8 cellular contexts compared by ENCODE assay signal in genomic region chr3:113051222-113051804, GRCh38.
DNase-seq lines count a peak whose midpoint lies in the region; ATAC-seq and TF ChIP-seq lines count a peak whose summit lies in the region.

No MANE protein-coding gene starts in this region.

- H3K4me2 ChIP-seq in osteoblast (ENCODE audit: insufficient read depth, low read length) = peak overlapping the region; percentile 80

- H3K27me3 ChIP-seq in osteoblast (ENCODE audit: insufficient read depth, low read length) (peaks cover 4% of the 10 kb centered on the region), suprapubic skin (no peaks in the 10 kb centered on the region)

- no peaks in the 10 kb centered on the region for H4K20me1 ChIP-seq in osteoblast (ENCODE audit: insufficient read depth, low read length)

- H3K36me3 ChIP-seq in osteoblast (ENCODE audit: insufficient read depth, low read length) = no peaks in the 10 kb centered on the region
- no peaks in the 10 kb centered on the region for H3K36me3 ChIP-seq in suprapubic skin

- TF ChIP-seq POLR2A in suprapubic skin (IDR thresholded peaks at IDR 0.05) = no peak

- TF ChIP-seq EP300 in suprapubic skin (IDR thresholded peaks at IDR 0.05) = no peak

- H3K4me3 ChIP-seq in LNCaP clone FGC (ENCODE audit: low read depth, low read length) (no peak overlapping the region), osteoblast (ENCODE audit: insufficient read depth, low read length) (peak overlapping the region; percentile 47), suprapubic skin (peak overlapping the region; percentile 28)

- H2AFZ ChIP-seq in osteoblast (ENCODE audit: low read length) = peak overlapping the region; percentile 79

- H3K36me3 Mint-ChIP-seq in activated T-helper 17 cell treated with anti-CD3 and anti-CD28 coated beads, Interleukin-2, amount 50 U/mL, for 72 hours (ENCODE audit: low read depth) = no peaks in the 10 kb centered on the region

- no peaks in the 10 kb centered on the region for H3K9me3 ChIP-seq in osteoblast (ENCODE audit: low read depth, low read length)
- H3K9me3 ChIP-seq in suprapubic skin = no peaks in the 10 kb centered on the region

- H3K27ac ChIP-seq in RWPE1 = no peak overlapping the region
- no peak overlapping the region for H3K27ac ChIP-seq in osteoblast (ENCODE audit: low read depth, low read length)
- peak overlapping the region; percentile 79 for H3K27ac ChIP-seq in suprapubic skin

- 5% methylated on average over 17 of the region's 17 CpGs for WGBS in suprapubic skin

- TF ChIP-seq CTCF in LNCaP clone FGC (IDR thresholded peaks at IDR 0.05; ENCODE audit: control insufficient read depth, extremely low read depth, insufficient read depth) (peak; percentile 82), RWPE1 (conservative IDR thresholded peaks at IDR 0.05; ENCODE audit: low read depth) (peak; percentile 89), osteoblast (IDR thresholded peaks at IDR 0.05; ENCODE audit: extremely low read depth, low read depth, low read length) (peak; percentile 90), suprapubic skin (IDR thresholded peaks at IDR 0.05) (peak; percentile 86 to 99)

- peak; percentile 99 for ATAC-seq in activated T-helper 17 cell treated with anti-CD3 and anti-CD28 coated beads, Interleukin-2, amount 50 U/mL, for 72 hours (replicated peaks)

- CTCF ChIA-PET in RWPE1 (lab: Yijun Ruan, JAX) = interaction anchor here (0.7 to 1.0 kb wide), 2 partner anchors 223 to 237 kb away, joined by 3 read pairs; no protein-coding TSS in a partner anchor

- POLR2A ChIA-PET in RWPE1 (lab: Yijun Ruan, JAX; ENCODE audit: low non-redundant PET) = interaction anchor here (0.6 kb wide), 1 partner anchor 58 kb away, joined by 8 read pairs; no protein-coding TSS in a partner anchor

- H3K4me1 ChIP-seq in osteoblast (ENCODE audit: insufficient read depth, low read length) (peaks cover 18% of the 10 kb centered on the region), suprapubic skin (peaks cover 17% of the 10 kb centered on the region)

- DNase-seq in EH (ENCODE audit: low read depth) (peak; percentile 81), H4 (ENCODE audit: low spot score) (peak; percentile 74), LNCaP clone FGC (ENCODE audit: low read depth) (peak; percentile 48), RWPE1 (ENCODE audit: low spot score) (peak; percentile 74), foreskin melanocyte (peak; percentile 68), osteoblast (ENCODE audit: insufficient read length, low spot score, missing footprints) (peak; percentile 93), suprapubic skin (ENCODE audit: low spot score in 2 of 2) (peak; percentile 88 to 92)

- H3K79me2 ChIP-seq in osteoblast (ENCODE audit: insufficient read depth, low read length) = no peaks in the 10 kb centered on the region

- no peak overlapping the region for H3K27ac Mint-ChIP-seq in activated T-helper 17 cell treated with anti-CD3 and anti-CD28 coated beads, Interleukin-2, amount 50 U/mL, for 72 hours

- no peak overlapping the region for H3K4me3 Mint-ChIP-seq in activated T-helper 17 cell treated with anti-CD3 and anti-CD28 coated beads, Interleukin-2, amount 50 U/mL, for 72 hours

- no peaks in the 10 kb centered on the region for H3K9me3 Mint-ChIP-seq in activated T-helper 17 cell treated with anti-CD3 and anti-CD28 coated beads, Interleukin-2, amount 50 U/mL, for 72 hours

- H3K27me3 Mint-ChIP-seq in activated T-helper 17 cell treated with anti-CD3 and anti-CD28 coated beads, Interleukin-2, amount 50 U/mL, for 72 hours = no peaks in the 10 kb centered on the region

- no peaks in the 10 kb centered on the region for H3K4me1 Mint-ChIP-seq in activated T-helper 17 cell treated with anti-CD3 and anti-CD28 coated beads, Interleukin-2, amount 50 U/mL, for 72 hours
